In genomic region chr18:32470713-32471633, GRCh38 we compare ENCODE assay signal across 8 cellular contexts.
DNase-seq lines count a peak whose midpoint lies in the region; ATAC-seq lines count a peak whose summit lies in the region.

TSS of gene GAREM1 (minus strand) at chr18:32470882. CDS start at chr18:32470428, 454 bp downstream.

- DNase-seq in AG08395 (ENCODE audit: low spot score), result peak; percentile 98
- peak; percentile 98 for DNase-seq in NCI-H2227 (lab: John Stamatoyannopoulos, UW; ENCODE audit: unreplicated experiment)
- DNase-seq in activated CD4-positive, CD25-positive, alpha-beta regulatory T cell (lab: John Stamatoyannopoulos, UW), result peak; percentile 17 to 39 (median 35)
- DNase-seq in central memory CD4-positive, alpha-beta T cell, result peak; percentile 79
- DNase-seq in iris pigment epithelial cell (ENCODE audit: low read depth), result peak; percentile 99
- DNase-seq in stimulated activated CD4-positive, alpha-beta T cell treated with anti-CD3 and anti-CD28 coated beads, Interleukin-12 subunit alpha, Interleukin-12 subunit beta, amount 100 ng/mL, for 4 hours, result peak; percentile 66

- ATAC-seq in GM18909 (IDR thresholded peaks at IDR 0.05; ENCODE audit: poor library complexity, unreplicated experiment) (peak; percentile 98), HG03159 (IDR thresholded peaks at IDR 0.05; ENCODE audit: unreplicated experiment) (peak; percentile 96)

Comparison
In these comparisons a context has a peak if more than half of its experiments do, and no peak if none do; other contexts are left out.
1. Peak in every context shown above with its lines: DNase-seq and ATAC-seq.
2. DNase-seq: peak in every context shown above with its lines; median percentile 99 in iris pigment epithelial cell; 98 in AG08395; 98 in NCI-H2227; 79 in central memory CD4-positive, alpha-beta T cell; 66 in stimulated activated CD4-positive, alpha-beta T cell treated with anti-CD3 and anti-CD28 coated beads, Interleukin-12 subunit alpha, Interleukin-12 subunit beta, amount 100 ng/mL, for 4 hours; 35 in activated CD4-positive, CD25-positive, alpha-beta regulatory T cell.